26 cellular contexts compared by ENCODE assay signal in genomic region chr7:140082770-140083169, GRCh38. TPM values are rescaled to one million over a fixed set of nuclear protein-coding genes. Genes with fewer than 3 reads are reported as not detected.
DNase-seq lines count a peak whose midpoint lies in the region; ATAC-seq and TF ChIP-seq lines count a peak whose summit lies in the region.
"Had no signal": no experiment of that assay in that cellular context is flagged by ENCODE, and none has a peak within 500 bp of the region (broad histone marks: within the 10 kb centered on the region; RNA-seq: fewer than 3 reads in every experiment).

No MANE protein-coding gene starts in this region.

- H3K4me1 ChIP-seq in neutrophil (ENCODE audit: control insufficient read depth in 1 of 2, insufficient read depth in 1 of 2, low read depth in 1 of 2, low read length in 1 of 2): peaks cover 62 to 63% of the 10 kb centered on the region in 2 experiments
- H3K4me1 ChIP-seq: gastroesophageal sphincter, neural progenitor cell, Peyer's patch, right atrium auricular region, uterus had no signal

- H3K27me3 Mint-ChIP-seq in CD4-positive, alpha-beta T cell: no peaks in the 10 kb centered on the region
- H3K27me3 Mint-ChIP-seq: activated T-helper 17 cell treated with anti-CD3 and anti-CD28 coated beads, Interleukin-2, amount 50 U/mL, for 72 hours; stimulated activated naive CD8-positive, alpha-beta T cell treated with anti-CD3 and anti-CD28 coated beads, Interleukin-15, amount 100 ng/mL, for 72 hours had no signal

- H3K4me3 Mint-ChIP-seq in CD4-positive, alpha-beta T cell: no peak overlapping the region
- H3K4me3 Mint-ChIP-seq: activated T-helper 17 cell treated with anti-CD3 and anti-CD28 coated beads, Interleukin-2, amount 50 U/mL, for 72 hours; neural progenitor cell; stimulated activated naive CD8-positive, alpha-beta T cell treated with anti-CD3 and anti-CD28 coated beads, Interleukin-15, amount 100 ng/mL, for 72 hours had no signal

- H3K9me3 ChIP-seq in CD4-positive, alpha-beta T cell (ENCODE audit: control insufficient read depth, low read length): no peaks in the 10 kb centered on the region
- H3K9me3 ChIP-seq in neutrophil: no peaks in the 10 kb centered on the region
- H3K9me3 ChIP-seq: gastroesophageal sphincter, Peyer's patch, right atrium auricular region, uterus had no signal

- no peak for DNase-seq in CD4-positive, alpha-beta T cell
- peak; percentile 52 for DNase-seq in NB4 (ENCODE audit: low read depth)
- DNase-seq in erythroblast (lab: John Stamatoyannopoulos, UW): peak; percentile 41 to 70
- DNase-seq in SKM-1 (lab: John Stamatoyannopoulos, UW; ENCODE audit: unreplicated experiment): no peak
- no peak for DNase-seq in inferior parietal cortex (ENCODE audit: extremely low spot score)
- DNase-seq in Ammon's horn (ENCODE audit: low spot score): no peak
- DNase-seq: ACHN; activated CD4-positive, alpha-beta T cell treated with anti-CD3 and anti-CD28 coated beads, Interleukin-2, amount 50 U/mL, for 48 hours; activated CD8-positive, alpha-beta memory T cell treated with anti-CD3 and anti-CD28 coated beads, Interleukin-2, amount 50 U/mL, for 48 hours; HCEC 1CT; hippocampal formation; mammary epithelial cell; NCI-H1048; NCI-H82; Peyer's patch; SHP77 treated with DMSO at 0.1 percent for 48 hours; stimulated activated naive CD8-positive, alpha-beta T cell treated with anti-CD3 and anti-CD28 coated beads, Interleukin-15, amount 100 ng/mL, for 72 hours; T1000; uterus had no signal

- no peak for TF ChIP-seq CTCF in CD4-positive, alpha-beta T cell (IDR thresholded peaks at IDR 0.05)
- TF ChIP-seq CTCF in NB4 (IDR thresholded peaks at IDR 0.05; ENCODE audit: low read depth, low read length) (no peak), neutrophil (IDR thresholded peaks at IDR 0.05) (no peak)

- ATAC-seq in CD4-positive, alpha-beta T cell (ENCODE audit: poor library complexity): no peak
- ATAC-seq: activated naive CD4-positive, alpha-beta T cell treated with anti-CD3 and anti-CD28 coated beads, Interleukin-2, amount 50 U/mL, for 72 hours; activated T-helper 17 cell treated with anti-CD3 and anti-CD28 coated beads, Interleukin-2, amount 50 U/mL, for 72 hours; gastroesophageal sphincter; stimulated activated naive CD8-positive, alpha-beta T cell treated with anti-CD3 and anti-CD28 coated beads, Interleukin-15, amount 100 ng/mL, for 72 hours had no signal

- no peaks in the 10 kb centered on the region for H3K9me3 Mint-ChIP-seq in CD4-positive, alpha-beta T cell
- H3K9me3 Mint-ChIP-seq: activated naive CD4-positive, alpha-beta T cell treated with anti-CD3 and anti-CD28 coated beads, Interleukin-2, amount 50 U/mL, for 72 hours; activated T-helper 17 cell treated with anti-CD3 and anti-CD28 coated beads, Interleukin-2, amount 50 U/mL, for 72 hours; neural progenitor cell; stimulated activated naive CD8-positive, alpha-beta T cell treated with anti-CD3 and anti-CD28 coated beads, Interleukin-15, amount 100 ng/mL, for 72 hours had no signal

- H3K4me3 ChIP-seq in NB4 (ENCODE audit: low read depth, low read length) (no peak overlapping the region), neutrophil (ENCODE audit: low read depth in 1 of 2, low read length in 1 of 2) (no peak overlapping the region)
- H3K4me3 ChIP-seq: gastroesophageal sphincter, neural progenitor cell, Peyer's patch, right atrium auricular region, smooth muscle cell, uterus had no signal

- CTCF ChIA-PET in CD4-positive, alpha-beta T cell (lab: Charles Lee): no interaction called here

- H3K4me1 Mint-ChIP-seq in CD4-positive, alpha-beta T cell (ENCODE audit: low read depth): peaks cover 40% of the 10 kb centered on the region

- POLR2A ChIA-PET in CD4-positive, alpha-beta T cell (lab: Charles Lee): interaction anchor here (0.6 to 1.0 kb wide), 2 partner anchors 20 to 32 kb away, joined by 3 to 7 read pairs; partner anchors contain the start of gene PARP12

- intact Hi-C loops in CD4-positive, alpha-beta T cell (cut with DNase I, micrococcal nuclease): no loop called here

- H3K27ac Mint-ChIP-seq in CD4-positive, alpha-beta T cell: peak overlapping the region; percentile 69
- H3K27ac Mint-ChIP-seq: neural progenitor cell had no signal

- H3K36me3 Mint-ChIP-seq in CD4-positive, alpha-beta T cell (ENCODE audit: low read depth): peaks cover 3% of the 10 kb centered on the region
- H3K36me3 Mint-ChIP-seq: activated naive CD4-positive, alpha-beta T cell treated with anti-CD3 and anti-CD28 coated beads, Interleukin-2, amount 50 U/mL, for 72 hours; neural progenitor cell had no signal

- H3K27ac ChIP-seq in CD4-positive, alpha-beta T cell (ENCODE audit: low read depth, low read length): no peak overlapping the region
- H3K27ac ChIP-seq in neutrophil: peak overlapping the region; percentile 84
- H3K27ac ChIP-seq: gastroesophageal sphincter, neural progenitor cell, Peyer's patch, right atrium auricular region, uterus had no signal

- peaks cover 14% of the 10 kb centered on the region for H3K36me3 ChIP-seq in neutrophil
- H3K36me3 ChIP-seq: neural progenitor cell, uterus had no signal

- no peaks in the 10 kb centered on the region for H3K27me3 ChIP-seq in CD4-positive, alpha-beta T cell (ENCODE audit: control insufficient read depth, insufficient read depth, low read length)
- no peaks in the 10 kb centered on the region for H3K27me3 ChIP-seq in neutrophil
- H3K27me3 ChIP-seq: neural progenitor cell, Peyer's patch, right atrium auricular region, uterus had no signal

- no peak for TF ChIP-seq POLR2A in NB4 (IDR thresholded peaks at IDR 0.05; ENCODE audit: extremely low read depth, insufficient read length)
- TF ChIP-seq POLR2A in erythroblast (IDR thresholded peaks at IDR 0.05; ENCODE audit: low read length): no peak

RNA-seq across cellular contexts. Expression of gene PARP12, which starts 20.0 kb away (rescaled TPM):
- total RNA-seq in CD4-positive, alpha-beta T cell: 10 to 100 TPM; 76.7 to 78.5 TPM

Comparison
In these comparisons a context has a peak if more than half of its experiments do, and no peak if none do; other contexts are left out.
1. DNase-seq: peak in NB4 (single experiment) and erythroblast (2 of 2); none in CD4-positive, alpha-beta T cell (0 of 10), SKM-1 (single experiment), inferior parietal cortex (single experiment) and Ammon's horn (single experiment).